ENCODE assay signal across 1 cellular context in the genomic region with DNA sequence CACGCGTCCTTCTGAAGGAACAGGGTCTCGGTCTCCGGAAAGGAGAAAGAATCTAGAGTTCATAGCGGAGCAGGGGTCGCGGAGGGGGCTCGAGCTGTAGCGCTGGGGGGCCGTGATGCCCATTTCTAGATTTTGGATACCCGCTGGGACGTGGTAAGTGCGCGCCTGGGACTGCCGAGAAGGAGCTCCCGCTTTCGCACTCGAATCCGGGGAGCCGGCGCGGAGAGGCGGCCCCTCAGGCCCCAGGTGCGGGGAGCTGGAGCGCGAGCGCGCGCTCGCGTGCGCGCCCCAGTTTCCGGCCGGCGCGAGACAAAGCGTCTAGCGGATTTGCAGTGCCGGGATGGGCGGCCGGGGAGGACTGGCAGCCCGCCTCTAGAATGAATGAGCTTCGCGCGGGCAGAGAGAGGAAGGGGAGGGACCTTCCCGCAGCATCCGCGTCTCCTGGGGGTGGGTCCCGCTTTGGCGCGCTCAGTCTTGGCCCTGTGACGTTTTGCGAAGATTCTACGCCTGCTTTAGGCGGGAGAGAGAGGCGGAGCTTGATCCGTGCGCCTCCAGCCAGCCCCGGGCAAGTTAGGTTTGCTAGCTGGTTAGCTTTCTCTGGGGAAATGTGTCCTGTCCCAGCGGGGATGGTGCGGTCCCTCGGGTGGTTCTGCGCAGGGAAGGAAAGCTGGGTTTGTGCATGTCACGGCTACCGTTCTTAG.
TF ChIP-seq lines count a peak whose summit lies in the region.

No MANE protein-coding gene starts in this region.

TF ChIP-seq in HEK293, 187 proteins besides CTCF, POLR2A, EP300 and RAD21 (continued from another document and continues in another):
- TF ChIP-seq PRDM2 (tag by site-specific recombination; IDR thresholded peaks at IDR 0.05; ENCODE audit: borderline replicate concordance) (no peak), ZNF514 (tag by site-specific recombination; IDR thresholded peaks at IDR 0.05) (no peak), ZNF658 (tag by site-specific recombination; IDR thresholded peaks at IDR 0.05) (no peak), ZNF561 (tag by site-specific recombination; IDR thresholded peaks at IDR 0.05; ENCODE audit: borderline replicate concordance) (0 out of 2 replicates have a peak, but pooled peaks have one; percentile 62), GLIS1 (tag by site-specific recombination; IDR thresholded peaks at IDR 0.05) (peak; percentile 78), ZNF707 (tag by site-specific recombination; IDR thresholded peaks at IDR 0.05) (no peak), ZNF148 (tag by site-specific recombination; IDR thresholded peaks at IDR 0.05; ENCODE audit: borderline replicate concordance) (no peak), ZNF155 (tag by site-specific recombination; IDR thresholded peaks at IDR 0.05) (no peak), ZNF404 (tag by site-specific recombination; IDR thresholded peaks at IDR 0.05) (no peak), ZNF184 (tag by site-specific recombination; IDR thresholded peaks at IDR 0.05) (no peak), GFI1B (tag by site-specific recombination; IDR thresholded peaks at IDR 0.05) (no peak), ZNF146 (tag by site-specific recombination; IDR thresholded peaks at IDR 0.05) (no peak), ZNF354C (tag by site-specific recombination; IDR thresholded peaks at IDR 0.05; ENCODE audit: borderline replicate concordance, low read depth) (no peak), ZBTB8A (tag by site-specific recombination; IDR thresholded peaks at IDR 0.05) (peak; percentile 87), ZNF837 (tag by site-specific recombination; IDR thresholded peaks at IDR 0.05) (no peak), YY1 (tag by site-specific recombination; IDR thresholded peaks at IDR 0.05) (no peak), ZNF747 (tag by site-specific recombination; IDR thresholded peaks at IDR 0.05) (no peak), ZNF777 (tag by site-specific recombination; IDR thresholded peaks at IDR 0.05; ENCODE audit: borderline replicate concordance) (no peak), ZNF624 (tag by site-specific recombination; IDR thresholded peaks at IDR 0.05) (no peak), ZNF830 (tag by site-specific recombination; IDR thresholded peaks at IDR 0.05; ENCODE audit: low read depth) (no peak), BCL11A (tag by site-specific recombination; IDR thresholded peaks at IDR 0.05; ENCODE audit: low read depth) (no peak), ZBTB17 (tag by site-specific recombination; IDR thresholded peaks at IDR 0.05) (peak; percentile 36; the same call in 1 of the 2 replicates), ZNF394 (tag by site-specific recombination; IDR thresholded peaks at IDR 0.05; ENCODE audit: borderline replicate concordance) (no peak), ZNF16 (tag by site-specific recombination; IDR thresholded peaks at IDR 0.05; ENCODE audit: low read depth) (no peak), SP7 (tag by site-specific recombination; IDR thresholded peaks at IDR 0.05) (0 out of 2 replicates have a peak, but pooled peaks have one; percentile 65), ZNF24 (tag by site-specific recombination; IDR thresholded peaks at IDR 0.05) (peak; percentile 45; the same call in 1 of the 2 replicates)
- TF ChIP-seq, protein P1, sequence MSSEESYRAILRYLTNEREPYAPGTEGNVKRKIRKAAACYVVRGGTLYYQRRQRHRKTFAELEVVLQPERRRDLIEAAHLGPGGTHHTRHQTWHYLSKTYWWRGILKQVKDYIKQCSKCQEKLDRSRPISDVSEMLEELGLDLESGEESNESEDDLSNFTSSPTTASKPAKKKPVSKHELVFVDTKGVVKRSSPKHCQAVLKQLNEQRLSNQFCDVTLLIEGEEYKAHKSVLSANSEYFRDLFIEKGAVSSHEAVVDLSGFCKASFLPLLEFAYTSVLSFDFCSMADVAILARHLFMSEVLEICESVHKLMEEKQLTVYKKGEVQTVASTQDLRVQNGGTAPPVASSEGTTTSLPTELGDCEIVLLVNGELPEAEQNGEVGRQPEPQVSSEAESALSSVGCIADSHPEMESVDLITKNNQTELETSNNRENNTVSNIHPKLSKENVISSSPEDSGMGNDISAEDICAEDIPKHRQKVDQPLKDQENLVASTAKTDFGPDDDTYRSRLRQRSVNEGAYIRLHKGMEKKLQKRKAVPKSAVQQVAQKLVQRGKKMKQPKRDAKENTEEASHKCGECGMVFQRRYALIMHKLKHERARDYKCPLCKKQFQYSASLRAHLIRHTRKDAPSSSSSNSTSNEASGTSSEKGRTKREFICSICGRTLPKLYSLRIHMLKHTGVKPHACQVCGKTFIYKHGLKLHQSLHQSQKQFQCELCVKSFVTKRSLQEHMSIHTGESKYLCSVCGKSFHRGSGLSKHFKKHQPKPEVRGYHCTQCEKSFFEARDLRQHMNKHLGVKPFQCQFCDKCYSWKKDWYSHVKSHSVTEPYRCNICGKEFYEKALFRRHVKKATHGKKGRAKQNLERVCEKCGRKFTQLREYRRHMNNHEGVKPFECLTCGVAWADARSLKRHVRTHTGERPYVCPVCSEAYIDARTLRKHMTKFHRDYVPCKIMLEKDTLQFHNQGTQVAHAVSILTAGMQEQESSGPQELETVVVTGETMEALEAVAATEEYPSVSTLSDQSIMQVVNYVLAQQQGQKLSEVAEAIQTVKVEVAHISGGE (tag by site-specific recombination; conservative IDR thresholded peaks at IDR 0.05; ENCODE audit: low read depth) = peak; percentile 40
- TF ChIP-seq, protein P2, sequence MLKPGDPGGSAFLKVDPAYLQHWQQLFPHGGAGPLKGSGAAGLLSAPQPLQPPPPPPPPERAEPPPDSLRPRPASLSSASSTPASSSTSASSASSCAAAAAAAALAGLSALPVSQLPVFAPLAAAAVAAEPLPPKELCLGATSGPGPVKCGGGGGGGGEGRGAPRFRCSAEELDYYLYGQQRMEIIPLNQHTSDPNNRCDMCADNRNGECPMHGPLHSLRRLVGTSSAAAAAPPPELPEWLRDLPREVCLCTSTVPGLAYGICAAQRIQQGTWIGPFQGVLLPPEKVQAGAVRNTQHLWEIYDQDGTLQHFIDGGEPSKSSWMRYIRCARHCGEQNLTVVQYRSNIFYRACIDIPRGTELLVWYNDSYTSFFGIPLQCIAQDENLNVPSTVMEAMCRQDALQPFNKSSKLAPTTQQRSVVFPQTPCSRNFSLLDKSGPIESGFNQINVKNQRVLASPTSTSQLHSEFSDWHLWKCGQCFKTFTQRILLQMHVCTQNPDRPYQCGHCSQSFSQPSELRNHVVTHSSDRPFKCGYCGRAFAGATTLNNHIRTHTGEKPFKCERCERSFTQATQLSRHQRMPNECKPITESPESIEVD (tag by site-specific recombination; IDR thresholded peaks at IDR 0.05) = no peak
- TF ChIP-seq, protein P3, sequence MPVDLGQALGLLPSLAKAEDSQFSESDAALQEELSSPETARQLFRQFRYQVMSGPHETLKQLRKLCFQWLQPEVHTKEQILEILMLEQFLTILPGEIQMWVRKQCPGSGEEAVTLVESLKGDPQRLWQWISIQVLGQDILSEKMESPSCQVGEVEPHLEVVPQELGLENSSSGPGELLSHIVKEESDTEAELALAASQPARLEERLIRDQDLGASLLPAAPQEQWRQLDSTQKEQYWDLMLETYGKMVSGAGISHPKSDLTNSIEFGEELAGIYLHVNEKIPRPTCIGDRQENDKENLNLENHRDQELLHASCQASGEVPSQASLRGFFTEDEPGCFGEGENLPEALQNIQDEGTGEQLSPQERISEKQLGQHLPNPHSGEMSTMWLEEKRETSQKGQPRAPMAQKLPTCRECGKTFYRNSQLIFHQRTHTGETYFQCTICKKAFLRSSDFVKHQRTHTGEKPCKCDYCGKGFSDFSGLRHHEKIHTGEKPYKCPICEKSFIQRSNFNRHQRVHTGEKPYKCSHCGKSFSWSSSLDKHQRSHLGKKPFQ (tag by site-specific recombination; IDR thresholded peaks at IDR 0.05) = no peak
- TF ChIP-seq, protein P4, sequence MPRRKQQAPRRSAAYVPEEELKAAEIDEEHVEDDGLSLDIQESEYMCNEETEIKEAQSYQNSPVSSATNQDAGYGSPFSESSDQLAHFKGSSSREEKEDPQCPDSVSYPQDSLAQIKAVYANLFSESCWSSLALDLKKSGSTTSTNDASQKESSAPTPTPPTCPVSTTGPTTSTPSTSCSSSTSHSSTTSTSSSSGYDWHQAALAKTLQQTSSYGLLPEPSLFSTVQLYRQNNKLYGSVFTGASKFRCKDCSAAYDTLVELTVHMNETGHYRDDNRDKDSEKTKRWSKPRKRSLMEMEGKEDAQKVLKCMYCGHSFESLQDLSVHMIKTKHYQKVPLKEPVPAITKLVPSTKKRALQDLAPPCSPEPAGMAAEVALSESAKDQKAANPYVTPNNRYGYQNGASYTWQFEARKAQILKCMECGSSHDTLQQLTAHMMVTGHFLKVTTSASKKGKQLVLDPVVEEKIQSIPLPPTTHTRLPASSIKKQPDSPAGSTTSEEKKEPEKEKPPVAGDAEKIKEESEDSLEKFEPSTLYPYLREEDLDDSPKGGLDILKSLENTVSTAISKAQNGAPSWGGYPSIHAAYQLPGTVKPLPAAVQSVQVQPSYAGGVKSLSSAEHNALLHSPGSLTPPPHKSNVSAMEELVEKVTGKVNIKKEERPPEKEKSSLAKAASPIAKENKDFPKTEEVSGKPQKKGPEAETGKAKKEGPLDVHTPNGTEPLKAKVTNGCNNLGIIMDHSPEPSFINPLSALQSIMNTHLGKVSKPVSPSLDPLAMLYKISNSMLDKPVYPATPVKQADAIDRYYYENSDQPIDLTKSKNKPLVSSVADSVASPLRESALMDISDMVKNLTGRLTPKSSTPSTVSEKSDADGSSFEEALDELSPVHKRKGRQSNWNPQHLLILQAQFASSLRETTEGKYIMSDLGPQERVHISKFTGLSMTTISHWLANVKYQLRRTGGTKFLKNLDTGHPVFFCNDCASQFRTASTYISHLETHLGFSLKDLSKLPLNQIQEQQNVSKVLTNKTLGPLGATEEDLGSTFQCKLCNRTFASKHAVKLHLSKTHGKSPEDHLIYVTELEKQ (tag by site-specific recombination; IDR thresholded peaks at IDR 0.05; ENCODE audit: borderline replicate concordance) = no peak
- TF ChIP-seq, protein P5, sequence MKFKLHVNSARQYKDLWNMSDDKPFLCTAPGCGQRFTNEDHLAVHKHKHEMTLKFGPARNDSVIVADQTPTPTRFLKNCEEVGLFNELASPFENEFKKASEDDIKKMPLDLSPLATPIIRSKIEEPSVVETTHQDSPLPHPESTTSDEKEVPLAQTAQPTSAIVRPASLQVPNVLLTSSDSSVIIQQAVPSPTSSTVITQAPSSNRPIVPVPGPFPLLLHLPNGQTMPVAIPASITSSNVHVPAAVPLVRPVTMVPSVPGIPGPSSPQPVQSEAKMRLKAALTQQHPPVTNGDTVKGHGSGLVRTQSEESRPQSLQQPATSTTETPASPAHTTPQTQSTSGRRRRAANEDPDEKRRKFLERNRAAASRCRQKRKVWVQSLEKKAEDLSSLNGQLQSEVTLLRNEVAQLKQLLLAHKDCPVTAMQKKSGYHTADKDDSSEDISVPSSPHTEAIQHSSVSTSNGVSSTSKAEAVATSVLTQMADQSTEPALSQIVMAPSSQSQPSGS (tag by site-specific recombination; IDR thresholded peaks at IDR 0.05; ENCODE audit: low read depth) = no peak
